Comparison of ENCODE assay signal across 15 cellular contexts in genomic region chr10:5488272-5489161, GRCh38. TPM values are rescaled to one million over a fixed set of nuclear protein-coding genes. Genes with fewer than 3 reads are reported as not detected.
DNase-seq lines count a peak whose midpoint lies in the region; ATAC-seq, FAIRE-seq and TF ChIP-seq lines count a peak whose summit lies in the region.
"Had no signal": no experiment of that assay in that cellular context is flagged by ENCODE, and none has a peak within 500 bp of the region (broad histone marks: within the 10 kb centered on the region; RNA-seq: fewer than 3 reads in every experiment).

No MANE protein-coding gene starts in this region.

- ATAC-seq in stimulated activated naive CD8-positive, alpha-beta T cell treated with anti-CD3 and anti-CD28 coated beads, Interleukin-15, amount 100 ng/mL, for 72 hours, result no peak
- no peak for ATAC-seq in activated CD4-positive, CD25-positive, alpha-beta regulatory T cell treated with anti-CD3 and anti-CD28 coated beads, Interleukin-2, amount 50 U/mL, for 24 hours

- H3K27me3 ChIP-seq in bronchial epithelial cell (ENCODE audit: control insufficient read depth, insufficient read depth, low read length), result no peaks in the 10 kb centered on the region
- no peaks in the 10 kb centered on the region for H3K27me3 ChIP-seq in mucosa of rectum (ENCODE audit: control insufficient read depth in 2 of 2, insufficient read depth in 2 of 2, low read length in 2 of 2)
- H3K27me3 ChIP-seq in SJCRH30, result no peaks in the 10 kb centered on the region
- H3K27me3 ChIP-seq: BLaER1, neutrophil had no signal

- H3K4me3 ChIP-seq in bronchial epithelial cell (ENCODE audit: low read depth, low read length) (no peak overlapping the region), mucosa of rectum (ENCODE audit: low read length in 2 of 2) (peak overlapping the region; percentile 53 to 58), SJCRH30 (no peak overlapping the region)
- H3K4me3 ChIP-seq: BLaER1 had no signal

- H3K27ac ChIP-seq in mucosa of rectum (ENCODE audit: low read depth in 2 of 2, low read length in 2 of 2), result peak overlapping the region; percentile 98 to 99
- no peak overlapping the region for H3K27ac ChIP-seq in caudate nucleus (ENCODE audit: low read depth, low read length)
- H3K27ac ChIP-seq in SJCRH30, result no peak overlapping the region
- H3K27ac ChIP-seq: BLaER1, neutrophil had no signal

- TF ChIP-seq CTCF in bronchial epithelial cell (IDR thresholded peaks at IDR 0.05; ENCODE audit: insufficient read depth, low read length, severe bottlenecking), result peak; percentile 4

- H3K9me3 ChIP-seq in mucosa of rectum (ENCODE audit: control insufficient read depth in 2 of 2, low read length in 2 of 2) (peaks cover 0 to 2% of the 10 kb centered on the region in 2 donors), SJCRH30 (replicated peaks) (no peaks in the 10 kb centered on the region)
- H3K9me3 ChIP-seq: neutrophil had no signal

- peaks cover 6% of the 10 kb centered on the region for H3K4me1 Mint-ChIP-seq in stimulated activated naive CD8-positive, alpha-beta T cell treated with anti-CD3 and anti-CD28 coated beads, Interleukin-15, amount 100 ng/mL, for 72 hours

- H3K9me3 Mint-ChIP-seq in stimulated activated naive CD8-positive, alpha-beta T cell treated with anti-CD3 and anti-CD28 coated beads, Interleukin-15, amount 100 ng/mL, for 72 hours, result peaks cover 11 to 23% of the 10 kb centered on the region in 2 donors

- peak; percentile 97 for FAIRE-seq in bronchial epithelial cell (lab: Jason Lieb, UNC)

- H3K36me3 ChIP-seq in bronchial epithelial cell (ENCODE audit: control insufficient read depth, insufficient read depth, low read length), result no peaks in the 10 kb centered on the region
- no peaks in the 10 kb centered on the region for H3K36me3 ChIP-seq in mucosa of rectum (ENCODE audit: control insufficient read depth in 2 of 2, insufficient read depth in 2 of 2, low read length in 2 of 2)
- H3K36me3 ChIP-seq in SJCRH30, result no peaks in the 10 kb centered on the region
- H3K36me3 ChIP-seq: BLaER1, neutrophil had no signal

- H3K4me1 ChIP-seq in mucosa of rectum (ENCODE audit: control insufficient read depth in 2 of 2, insufficient read depth in 2 of 2, low read length in 2 of 2) (peaks cover 16 to 28% of the 10 kb centered on the region in 2 donors), SJCRH30 (peaks cover 12% of the 10 kb centered on the region)

- peak overlapping the region; percentile 74 to 80 for H3K9ac ChIP-seq in mucosa of rectum (ENCODE audit: low read depth in 1 of 2, low read length in 2 of 2)
- H3K9ac ChIP-seq: BLaER1 had no signal

- no peak overlapping the region for H3K27ac Mint-ChIP-seq in stimulated activated naive CD8-positive, alpha-beta T cell treated with anti-CD3 and anti-CD28 coated beads, Interleukin-15, amount 100 ng/mL, for 72 hours

- DNase-seq in DMS53 (lab: John Stamatoyannopoulos, UW) (peak; percentile 96), NCI-H187 (lab: John Stamatoyannopoulos, UW) (peak; percentile 30 to 67), bronchial epithelial cell (ENCODE audit: low read depth) (peak; percentile 95), caudate nucleus (lab: John Stamatoyannopoulos, UW) (no peak), SJCRH30 (no peak)
- DNase-seq in stimulated activated naive CD8-positive, alpha-beta T cell treated with anti-CD3 and anti-CD28 coated beads, Interleukin-15, amount 100 ng/mL, for 72 hours, result no peak
- DNase-seq: activated CD4-positive, alpha-beta T cell treated with anti-CD3 and anti-CD28 coated beads for 48 hours; central memory CD4-positive, alpha-beta T cell; KG1 had no signal

- peaks cover 13% of the 10 kb centered on the region for H3K27me3 Mint-ChIP-seq in stimulated activated naive CD8-positive, alpha-beta T cell treated with anti-CD3 and anti-CD28 coated beads, Interleukin-15, amount 100 ng/mL, for 72 hours

- H3K4me3 Mint-ChIP-seq in stimulated activated naive CD8-positive, alpha-beta T cell treated with anti-CD3 and anti-CD28 coated beads, Interleukin-15, amount 100 ng/mL, for 72 hours, result no peak overlapping the region

RNA-seq across cellular contexts. Expression of gene CALML5, which starts 10.9 kb away (rescaled TPM):
- total RNA-seq in bronchial epithelial cell, result 0.79 and 4.4 TPM in 2 replicates
- not detected in 2 replicates for total RNA-seq in SJCRH30 (2014; rRNA removed; shearing (Covaris generic))
- total RNA-seq: fibroblast of lung, NCI-H460 had no signal

RNA-seq across cellular contexts. Expression of gene CALML3, which starts 36.2 kb away (rescaled TPM):
- total RNA-seq in bronchial epithelial cell, result 0.53 and 1.0 TPM in 2 replicates
- not detected in 2 replicates for total RNA-seq in SJCRH30 (2014; rRNA removed; shearing (Covaris generic))
- total RNA-seq: fibroblast of lung, NCI-H460 had no signal

Comparison
In these comparisons a context has a peak if more than half of its experiments do, and no peak if none do; other contexts are left out.
1. DNase-seq: peak in DMS53 (single experiment), NCI-H187 (2 of 2) and bronchial epithelial cell (single experiment); none in stimulated activated naive CD8-positive, alpha-beta T cell treated with anti-CD3 and anti-CD28 coated beads, Interleukin-15, amount 100 ng/mL, for 72 hours (0 of 2), caudate nucleus (0 of 61) and SJCRH30 (0 of 2).
2. H3K4me3 ChIP-seq: peak in mucosa of rectum (2 of 2); none in bronchial epithelial cell (single experiment) and SJCRH30 (single experiment).
3. H3K27ac ChIP-seq: peak in mucosa of rectum (2 of 2); none in caudate nucleus (single experiment) and SJCRH30 (single experiment).